ENCODE assay signal across 9 cellular contexts in the genomic region with DNA sequence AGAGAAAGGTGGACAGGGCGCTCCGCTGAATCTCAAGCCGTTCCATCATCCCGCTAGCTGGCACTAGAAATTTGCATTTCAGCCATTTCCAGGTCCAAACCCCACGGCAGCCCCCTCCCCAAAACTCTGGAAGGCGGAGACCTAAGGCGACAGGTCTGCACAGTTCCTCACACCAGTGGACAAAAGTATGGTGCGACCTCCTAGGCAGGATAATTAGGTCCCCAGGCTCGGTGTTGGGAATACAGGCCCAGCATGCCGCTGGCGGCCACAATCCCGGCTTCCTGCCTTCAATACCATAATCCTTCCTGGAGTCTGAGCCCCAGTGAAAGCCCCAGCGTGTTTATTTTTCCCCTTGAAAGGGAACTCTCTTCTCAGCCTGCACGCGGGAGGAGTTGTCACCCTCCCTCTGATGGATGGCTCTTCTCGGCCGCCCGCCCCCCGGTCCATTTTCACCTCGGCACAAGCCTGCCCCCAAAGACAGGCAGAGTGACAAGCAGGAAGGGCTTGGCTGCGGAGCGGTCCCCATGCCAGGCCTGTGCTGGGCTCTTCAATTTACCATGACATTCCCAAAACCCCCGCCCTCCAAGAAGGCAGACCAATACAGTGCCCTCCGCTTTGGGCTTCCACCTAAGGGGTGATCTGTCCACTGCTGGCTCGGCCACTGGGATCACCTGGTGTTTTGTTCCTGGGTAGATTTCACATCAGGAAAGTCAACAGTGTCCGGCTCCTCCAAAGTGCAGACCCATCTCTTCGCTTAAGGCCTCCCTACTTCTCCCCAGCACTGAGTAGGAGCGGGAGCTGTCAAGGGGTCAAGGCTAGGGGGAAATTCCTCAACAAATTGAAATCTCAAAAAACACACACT. TPM values are rescaled to one million over a fixed set of nuclear protein-coding genes. Genes with fewer than 3 reads are reported as not detected.
DNase-seq lines count a peak whose midpoint lies in the region; ATAC-seq and TF ChIP-seq lines count a peak whose summit lies in the region.
"Had no signal": no experiment of that assay in that cellular context is flagged by ENCODE, and none has a peak within 500 bp of the region (broad histone marks: within the 10 kb centered on the region; RNA-seq: fewer than 3 reads in every experiment).

No MANE protein-coding gene starts in this region.

- peak in 1 of 2 donors; percentile 28 for ATAC-seq in upper lobe of left lung (ENCODE audit: low FRiP score in 2 of 2)
- ATAC-seq in HG03469 (IDR thresholded peaks at IDR 0.05; ENCODE audit: unreplicated experiment) = no peak

- H3K4me1 Mint-ChIP-seq in activated CD4-positive, alpha-beta T cell treated with anti-CD3 and anti-CD28 coated beads, Interleukin-2, amount 10 ng/mL, durations not matched to agents 7 days and 5 days = peaks cover 4% of the 10 kb centered on the region

- H3K9me3 Mint-ChIP-seq in activated CD4-positive, alpha-beta T cell treated with anti-CD3 and anti-CD28 coated beads, Interleukin-2, amount 10 ng/mL, durations not matched to agents 7 days and 5 days = no peaks in the 10 kb centered on the region

- intact Hi-C loops in esophagus muscularis mucosa (cut with DNase I) = loop anchor here (10.0 kb wide), 2 partner anchors 161 to 521 kb away; no protein-coding TSS in a partner anchor

- no peak overlapping the region for H3K4me3 Mint-ChIP-seq in activated CD4-positive, alpha-beta T cell treated with anti-CD3 and anti-CD28 coated beads, Interleukin-2, amount 10 ng/mL, durations not matched to agents 7 days and 5 days

- no peak for DNase-seq in activated CD4-positive, alpha-beta T cell treated with anti-CD3 and anti-CD28 coated beads, Interleukin-2, amount 10 ng/mL, durations not matched to agents 7 days and 5 days
- DNase-seq in activated CD4-positive, alpha-beta T cell treated with anti-CD3 and anti-CD28 coated beads, Interleukin-2, amount 50 U/mL, for 4 hours = no peak
- DNase-seq in esophagus muscularis mucosa (ENCODE audit: extremely low spot score) (no peak), upper lobe of left lung (peak in 1 of 2 donors; percentile 48), LoVo (ENCODE audit: low spot score) (no peak)
- DNase-seq in activated T-cell treated with anti-CD3 and anti-CD28 coated beads, Interleukin-2, amount 50 U/mL, for 48 hours = no peak

- CTCF ChIA-PET in activated CD4-positive, alpha-beta T cell treated with anti-CD3 and anti-CD28 coated beads, Interleukin-2, amount 10 ng/mL, durations not matched to agents 7 days and 5 days (lab: Charles Lee) = no interaction called here

- WGBS in esophagus muscularis mucosa = 53% methylated on average over 16 of the region's 28 CpGs
- 26 to 40% methylated on average over 22 to 27 of the region's 28 CpGs for WGBS in upper lobe of left lung, 2 donors

- H3K4me3 ChIP-seq in esophagus muscularis mucosa = peak overlapping the region; percentile 70 to 85 (median 73)
- peak overlapping the region; percentile 60 to 91 for H3K4me3 ChIP-seq in muscle layer of colon (ENCODE audit: low read depth in 1 of 2, low read length in 2 of 2)
- peak overlapping the region in 3 of 4 donors; percentile 58 to 65 (median 59) for H3K4me3 ChIP-seq in upper lobe of left lung
- H3K4me3 ChIP-seq: SK-N-MC had no signal

- peaks cover 46% of the 10 kb centered on the region for H3K27me3 Mint-ChIP-seq in activated CD4-positive, alpha-beta T cell treated with anti-CD3 and anti-CD28 coated beads, Interleukin-2, amount 10 ng/mL, durations not matched to agents 7 days and 5 days

- no peak for TF ChIP-seq CTCF in esophagus muscularis mucosa (IDR thresholded peaks at IDR 0.05)
- TF ChIP-seq CTCF in upper lobe of left lung (IDR thresholded peaks at IDR 0.05) = no peak

- no peaks in the 10 kb centered on the region for H3K36me3 ChIP-seq in esophagus muscularis mucosa
- peaks cover 6% of the 10 kb centered on the region for H3K36me3 ChIP-seq in muscle layer of colon (ENCODE audit: insufficient read depth, low read length)
- no peaks in the 10 kb centered on the region for H3K36me3 ChIP-seq in upper lobe of left lung

- H3K9me3 ChIP-seq in esophagus muscularis mucosa = no peaks in the 10 kb centered on the region
- H3K9me3 ChIP-seq in muscle layer of colon (ENCODE audit: low read length) = no peaks in the 10 kb centered on the region
- H3K9me3 ChIP-seq in upper lobe of left lung = no peaks in the 10 kb centered on the region

- H3K9ac ChIP-seq in muscle layer of colon (ENCODE audit: low read length) = peak overlapping the region; percentile 46

- TF ChIP-seq EP300 in esophagus muscularis mucosa (IDR thresholded peaks at IDR 0.05) = no peak
- no peak for TF ChIP-seq EP300 in upper lobe of left lung (IDR thresholded peaks at IDR 0.05)

- no peak for TF ChIP-seq POLR2A in esophagus muscularis mucosa (IDR thresholded peaks at IDR 0.05; ENCODE audit: low read depth)
- no peak for TF ChIP-seq POLR2A in upper lobe of left lung (IDR thresholded peaks at IDR 0.05)

- peaks cover 2% of the 10 kb centered on the region for H3K36me3 Mint-ChIP-seq in activated CD4-positive, alpha-beta T cell treated with anti-CD3 and anti-CD28 coated beads, Interleukin-2, amount 10 ng/mL, durations not matched to agents 7 days and 5 days (ENCODE audit: low read depth)

- peak overlapping the region; percentile 54 for H3K27ac Mint-ChIP-seq in activated CD4-positive, alpha-beta T cell treated with anti-CD3 and anti-CD28 coated beads, Interleukin-2, amount 10 ng/mL, durations not matched to agents 7 days and 5 days

- POLR2A ChIA-PET in activated CD4-positive, alpha-beta T cell treated with anti-CD3 and anti-CD28 coated beads, Interleukin-2, amount 10 ng/mL, durations not matched to agents 7 days and 5 days (lab: Charles Lee) = no interaction called here

- H3K27ac ChIP-seq in esophagus muscularis mucosa (replicated peaks in 1 of 4) (peak overlapping the region; percentile 91 to 95 (median 94)), muscle layer of colon (ENCODE audit: low read depth, low read length) (peak overlapping the region; percentile 98), upper lobe of left lung (peak overlapping the region in 3 of 4 donors; percentile 57 to 83 (median 65))
- H3K27ac ChIP-seq: SK-N-MC had no signal

- H3K4me1 ChIP-seq in esophagus muscularis mucosa (peaks cover 14 to 76% (median 74%) of the 10 kb centered on the region in 4 donors), muscle layer of colon (ENCODE audit: insufficient read depth, low read length) (peaks cover 34% of the 10 kb centered on the region), upper lobe of left lung (peaks cover 4 to 37% (median 13%) of the 10 kb centered on the region in 4 donors)

- peaks cover 0 to 24% (median 2%) of the 10 kb centered on the region in 4 donors for H3K27me3 ChIP-seq in esophagus muscularis mucosa
- H3K27me3 ChIP-seq in muscle layer of colon (ENCODE audit: control insufficient read depth in 1 of 2, insufficient read depth in 2 of 2, low read length in 2 of 2) = no peaks in the 10 kb centered on the region
- H3K27me3 ChIP-seq in upper lobe of left lung = peaks cover 0 to 13% (median 1%) of the 10 kb centered on the region in 4 donors

RNA-seq across cellular contexts. Expression of a gene that starts 2.2 kb away (rescaled TPM):
- not detected for total RNA-seq in activated CD4-positive, alpha-beta T cell treated with anti-CD3 and anti-CD28 coated beads, Interleukin-2, amount 10 ng/mL, durations not matched to agents 7 days and 5 days
- total RNA-seq in esophagus muscularis mucosa (10 to 100 TPM; 58.6 to 74.0 (median 60.5) TPM), upper lobe of left lung (10 to 100 TPM; 36.7 to 83.7 (median 64.1) TPM)

Comparison
In these comparisons a context has a peak if more than half of its experiments do, and no peak if none do; other contexts are left out.
1. RNA of a gene that starts 2.2 kb away (total RNA-seq): 36.7 to 83.7 TPM in upper lobe of left lung and 58.6 to 74.0 TPM in esophagus muscularis mucosa; not detected in activated CD4-positive, alpha-beta T cell treated with anti-CD3 and anti-CD28 coated beads, Interleukin-2, amount 10 ng/mL, durations not matched to agents 7 days and 5 days; every median in the first group is over 10 times any median in the second.
2. Peak in every context shown above with its lines, with median percentiles within 50 percentile points of each other: H3K27ac ChIP-seq and H3K4me3 ChIP-seq.